Comparison of ENCODE assay signal across 9 cellular contexts in genomic region chr20:34525709-34526416, GRCh38. TPM values are rescaled to one million over a fixed set of nuclear protein-coding genes. Genes with fewer than 3 reads are reported as not detected.
DNase-seq lines count a peak whose midpoint lies in the region; ATAC-seq and TF ChIP-seq lines count a peak whose summit lies in the region.
"Had no signal": no experiment of that assay in that cellular context is flagged by ENCODE, and none has a peak within 500 bp of the region (broad histone marks: within the 10 kb centered on the region; RNA-seq: fewer than 3 reads in every experiment).

No MANE protein-coding gene starts in this region.

- CTCF ChIA-PET in CD8-positive, alpha-beta memory T cell (lab: Charles Lee), result no interaction called here

- no peak overlapping the region for H3K4me3 Mint-ChIP-seq in CD8-positive, alpha-beta memory T cell
- H3K4me3 Mint-ChIP-seq: CD8-positive, alpha-beta T cell had no signal

- peaks cover 35 to 61% (median 42%) of the 10 kb centered on the region in 3 donors for H3K4me1 Mint-ChIP-seq in CD8-positive, alpha-beta memory T cell

- H3K27me3 ChIP-seq in sigmoid colon, result no peaks in the 10 kb centered on the region
- no peaks in the 10 kb centered on the region for H3K27me3 ChIP-seq in CD8-positive, alpha-beta memory T cell (ENCODE audit: insufficient read depth, low read length, poor library complexity, severe bottlenecking)

- peak; percentile 35 for DNase-seq in activated CD8-positive, alpha-beta memory T cell treated with anti-CD3 and anti-CD28 coated beads for 24 hours
- no peak for DNase-seq in activated CD8-positive, alpha-beta memory T cell treated with anti-CD3 and anti-CD28 coated beads, Interleukin-2, amount 50 U/mL, for 4 hours
- DNase-seq in left cardiac atrium (peak; percentile 86), sigmoid colon (peak; percentile 95), inferior parietal cortex (ENCODE audit: extremely low spot score) (no peak)
- DNase-seq in CD8-positive, alpha-beta memory T cell, result no peak

- POLR2A ChIA-PET in CD8-positive, alpha-beta memory T cell (lab: Charles Lee), result no interaction called here

- intact Hi-C loops in left cardiac atrium (cut with DNase I), result no loop called here
- intact Hi-C loops in sigmoid colon (cut with DNase I), result loop anchor here (2.0 kb wide), 1 partner anchor 33 kb away; the partner anchor contains the start of gene MAP1LC3A

- peaks cover 9 to 39% (median 26%) of the 10 kb centered on the region in 4 donors for H3K36me3 ChIP-seq in sigmoid colon
- peaks cover 38% of the 10 kb centered on the region for H3K36me3 ChIP-seq in CD8-positive, alpha-beta memory T cell (ENCODE audit: insufficient read depth, low read length)

- H3K27me3 Mint-ChIP-seq in CD8-positive, alpha-beta memory T cell, result no peaks in the 10 kb centered on the region

- WGBS in adipose tissue, 3 donors, result 39 to 50% (median 41%) methylated on average over 14 of the region's 14 CpGs
- WGBS in sigmoid colon, 2 donors, result 16 to 44% methylated on average over 14 of the region's 14 CpGs

- peaks cover 3 to 81% (median 16%) of the 10 kb centered on the region in 3 donors for H3K36me3 Mint-ChIP-seq in CD8-positive, alpha-beta memory T cell

- no peak for TF ChIP-seq EP300 in sigmoid colon (IDR thresholded peaks at IDR 0.05)

- H3K27ac ChIP-seq in adipose tissue (ENCODE audit: low read depth, low read length) (peak overlapping the region; percentile 45), sigmoid colon (peak overlapping the region; percentile 75 to 86 (median 82))
- H3K27ac ChIP-seq in CD8-positive, alpha-beta memory T cell (ENCODE audit: low read depth, low read length), result no peak overlapping the region

- ATAC-seq in left cardiac atrium (peak; percentile 70 to 91), GM19455 (IDR thresholded peaks at IDR 0.05; ENCODE audit: unreplicated experiment) (no peak)
- ATAC-seq: CD8-positive, alpha-beta T cell had no signal

- TF ChIP-seq CTCF in sigmoid colon (IDR thresholded peaks at IDR 0.05), result no peak

- peak overlapping the region in 3 of 8 donors; percentile 12 to 37 (median 33) for H3K27ac Mint-ChIP-seq in CD8-positive, alpha-beta memory T cell

- TF ChIP-seq POLR2A in sigmoid colon (IDR thresholded peaks at IDR 0.05), result no peak

- H3K9me3 Mint-ChIP-seq in CD8-positive, alpha-beta memory T cell, result no peaks in the 10 kb centered on the region
- H3K9me3 Mint-ChIP-seq: CD8-positive, alpha-beta T cell had no signal

- H3K4me3 ChIP-seq in sigmoid colon, result no peak overlapping the region
- no peak overlapping the region for H3K4me3 ChIP-seq in CD8-positive, alpha-beta memory T cell (ENCODE audit: low read length)

- no peaks in the 10 kb centered on the region for H3K9me3 ChIP-seq in sigmoid colon
- no peaks in the 10 kb centered on the region for H3K9me3 ChIP-seq in CD8-positive, alpha-beta memory T cell (ENCODE audit: low read length)

- peaks cover 0 to 76% (median 67%) of the 10 kb centered on the region in 4 donors for H3K4me1 ChIP-seq in sigmoid colon
- H3K4me1 ChIP-seq in CD8-positive, alpha-beta memory T cell (ENCODE audit: insufficient read depth, low read length), result peaks cover 10% of the 10 kb centered on the region

RNA-seq across cellular contexts. Expression of gene DYNLRB1, which starts 9.6 kb away (rescaled TPM):
- polyA plus RNA-seq in adipose tissue (100 to 1,000 TPM in 2 of 3 donors, 10 to 100 TPM in 1; 67.3 to 250 (median 166) TPM), sigmoid colon (100 to 1,000 TPM; 149 to 259 (median 237) TPM)
- total RNA-seq in left cardiac atrium (100 to 1,000 TPM; 138 to 141 TPM), sigmoid colon (100 to 1,000 TPM; 148 to 181 (median 165) TPM)
- 10 to 100 TPM; 81.1 to 81.2 TPM for total RNA-seq in CD8-positive, alpha-beta memory T cell
- 315 TPM for polyA plus RNA-seq in CD8-positive, alpha-beta memory T cell

RNA-seq across cellular contexts. Expression of gene MAP1LC3A, which starts 32.7 kb away (rescaled TPM):
- 10 to 100 TPM; 24.8 to 82.0 (median 78.1) TPM for polyA plus RNA-seq in adipose tissue
- total RNA-seq in left cardiac atrium, result 10 to 100 TPM; 76.7 to 85.7 TPM
- total RNA-seq in sigmoid colon, result 10 to 100 TPM; 51.0 to 88.1 (median 77.8) TPM
- polyA plus RNA-seq in sigmoid colon, result 10 to 100 TPM; 45.5 to 47.9 (median 46.8) TPM
- total RNA-seq in CD8-positive, alpha-beta memory T cell, result 1 to 10 TPM; 1.5 to 1.7 TPM
- 8.5 TPM for polyA plus RNA-seq in CD8-positive, alpha-beta memory T cell

Comparison
In these comparisons a context has a peak if more than half of its experiments do, and no peak if none do; other contexts are left out.
1. DNase-seq: peak in activated CD8-positive, alpha-beta memory T cell treated with anti-CD3 and anti-CD28 coated beads for 24 hours (single experiment), left cardiac atrium (single experiment) and sigmoid colon (single experiment); none in activated CD8-positive, alpha-beta memory T cell treated with anti-CD3 and anti-CD28 coated beads, Interleukin-2, amount 50 U/mL, for 4 hours (single experiment), inferior parietal cortex (single experiment) and CD8-positive, alpha-beta memory T cell (0 of 5).
2. RNA of gene MAP1LC3A, which starts 32.7 kb away (total RNA-seq): 51.0 to 88.1 TPM in sigmoid colon and 76.7 to 85.7 TPM in left cardiac atrium; 1.5 to 1.7 TPM in CD8-positive, alpha-beta memory T cell; every median in the first group is over 10 times any median in the second.